Comparison of ENCODE assay signal across 16 cellular contexts in genomic region chr1:15259608-15260007, GRCh38. TPM values are rescaled to one million over a fixed set of nuclear protein-coding genes. Genes with fewer than 3 reads are reported as not detected.
DNase-seq lines count a peak whose midpoint lies in the region; ATAC-seq and TF ChIP-seq lines count a peak whose summit lies in the region.
"Had no signal": no experiment of that assay in that cellular context is flagged by ENCODE, and none has a peak within 500 bp of the region (broad histone marks: within the 10 kb centered on the region; RNA-seq: fewer than 3 reads in every experiment).

No MANE protein-coding gene starts in this region.

- H3K4me2 ChIP-seq in neuronal stem cell (ENCODE audit: insufficient read depth, low read length, poor library complexity, severe bottlenecking): no peak overlapping the region

- H2BK120ac ChIP-seq in neuronal stem cell (ENCODE audit: low read depth, low read length): no peak overlapping the region

- DNase-seq in activated CD8-positive, alpha-beta memory T cell treated with anti-CD3 and anti-CD28 coated beads, Interleukin-2, amount 50 U/mL, for 48 hours: peak; percentile 42
- DNase-seq in activated CD8-positive, alpha-beta memory T cell treated with anti-CD3 and anti-CD28 coated beads, Interleukin-2, amount 50 U/mL, for 4 hours: no peak
- DNase-seq in neuronal stem cell (ENCODE audit: low spot score) (no peak), transverse colon (no peak), T-helper 2 cell (no peak), colonic mucosa (no peak)
- DNase-seq: 8988T, HCEC 1CT, NCI-H1436 treated with DMSO at 0.1 percent for 48 hours, NCI-H2081, NCI-H526 treated with DMSO at 0.1 percent for 48 hours, RPMI8226 had no signal

- TF ChIP-seq CTCF in transverse colon (IDR thresholded peaks at IDR 0.05) (no peak), colonic mucosa (IDR thresholded peaks at IDR 0.05) (no peak)

- no peak overlapping the region for H2BK5ac ChIP-seq in neuronal stem cell (ENCODE audit: low read length)

- H3K4me3 ChIP-seq in neuronal stem cell (ENCODE audit: low read length in 2 of 2): no peak overlapping the region
- no peak overlapping the region for H3K4me3 ChIP-seq in transverse colon
- no peak overlapping the region for H3K4me3 ChIP-seq in colonic mucosa
- H3K4me3 ChIP-seq: BLaER1 treated with 17β-estradiol and CSF1 and Interleukin-3, amounts not matched to agents 10 nM and 100 nM had no signal

- H3K36me3 Mint-ChIP-seq in dendritic cell treated with granulocyte-macrophage colony-stimulating factor and Interleukin-4, amounts not matched to agents 40 ng/mL and 50 ng/mL, for 4 days (ENCODE audit: low read depth): no peaks in the 10 kb centered on the region

- ATAC-seq in GM19463 (IDR thresholded peaks at IDR 0.05; ENCODE audit: unreplicated experiment): no peak

- H3K4me1 ChIP-seq in neuronal stem cell (ENCODE audit: control insufficient read depth in 2 of 2, insufficient read depth in 1 of 2, low read depth in 1 of 2, low read length in 2 of 2) (peaks cover 0 to 1% of the 10 kb centered on the region in 2 donors), transverse colon (peaks cover 0 to 29% (median 11%) of the 10 kb centered on the region in 4 donors), colonic mucosa (no peaks in the 10 kb centered on the region)

- intact Hi-C loops in dendritic cell treated with granulocyte-macrophage colony-stimulating factor and Interleukin-4, amounts not matched to agents 40 ng/mL and 50 ng/mL, for 4 days (cut with micrococcal nuclease): loop anchor here (5.0 kb wide), 1 partner anchor 37 kb away; no protein-coding TSS in a partner anchor
- intact Hi-C loops in transverse colon (cut with DNase I; ENCODE audit: low total_unique reads): no loop called here
- intact Hi-C loops in colonic mucosa (cut with DNase I): loop anchor here (5.0 kb wide), 1 partner anchor 852 kb away; no protein-coding TSS in a partner anchor

- H3K36me3 ChIP-seq in neuronal stem cell (replicated peaks in 1 of 2; ENCODE audit: control insufficient read depth in 2 of 2, insufficient read depth in 2 of 2, low read length in 2 of 2) (no peaks in the 10 kb centered on the region), transverse colon (no peaks in the 10 kb centered on the region), colonic mucosa (no peaks in the 10 kb centered on the region)
- H3K36me3 ChIP-seq: BLaER1 treated with 17β-estradiol and CSF1 and Interleukin-3, amounts not matched to agents 10 nM and 100 nM had no signal

- in situ Hi-C loops in transverse colon (cut with MboI; ENCODE audit: low pct_ligation_motif_present in 1 of 4, low pct_unique_long_range_greater_than_20kb in 1 of 4, low sequenced_read_pairs in 3 of 4): no loop called here

- H3K4me1 Mint-ChIP-seq in dendritic cell treated with granulocyte-macrophage colony-stimulating factor and Interleukin-4, amounts not matched to agents 40 ng/mL and 50 ng/mL, for 4 days (ENCODE audit: low read depth): peaks cover 73% of the 10 kb centered on the region

- peak overlapping the region; percentile 51 for H3K14ac ChIP-seq in neuronal stem cell (ENCODE audit: low read length)

- H3K18ac ChIP-seq in neuronal stem cell (ENCODE audit: low read length): peak overlapping the region; percentile 36

- H2AK5ac ChIP-seq in neuronal stem cell (ENCODE audit: low read depth, low read length): peak overlapping the region; percentile 57

- H2AFZ ChIP-seq in neuronal stem cell (ENCODE audit: low read length): no peak overlapping the region

- no peaks in the 10 kb centered on the region for H3K27me3 Mint-ChIP-seq in dendritic cell treated with granulocyte-macrophage colony-stimulating factor and Interleukin-4, amounts not matched to agents 40 ng/mL and 50 ng/mL, for 4 days

- H4K8ac ChIP-seq in neuronal stem cell (ENCODE audit: low read depth, low read length): no peak overlapping the region

- H4K91ac ChIP-seq in neuronal stem cell (ENCODE audit: low read depth, low read length, poor library complexity): no peak overlapping the region

- H3K27ac ChIP-seq in neuronal stem cell (replicated peaks; ENCODE audit: low read length) (no peak overlapping the region), transverse colon (peak overlapping the region; percentile 2 to 58 (median 44)), colonic mucosa (no peak overlapping the region)

- no peak overlapping the region for H3K4me3 Mint-ChIP-seq in dendritic cell treated with granulocyte-macrophage colony-stimulating factor and Interleukin-4, amounts not matched to agents 40 ng/mL and 50 ng/mL, for 4 days

- peak overlapping the region; percentile 17 for H2BK15ac ChIP-seq in neuronal stem cell (ENCODE audit: low read length)

- H3K27me3 ChIP-seq in neuronal stem cell (ENCODE audit: control insufficient read depth in 3 of 3, insufficient read depth in 3 of 3, low read depth in 1 of 3, low read length in 3 of 3) (no peaks in the 10 kb centered on the region), transverse colon (no peaks in the 10 kb centered on the region), colonic mucosa (no peaks in the 10 kb centered on the region)
- H3K27me3 ChIP-seq: BLaER1 treated with 17β-estradiol and CSF1 and Interleukin-3, amounts not matched to agents 10 nM and 100 nM had no signal

- peak overlapping the region; percentile 79 for H2BK12ac ChIP-seq in neuronal stem cell (ENCODE audit: low read length)

- WGBS in neuronal stem cell (ENCODE audit: extremely low coverage in 2 of 2, insufficient read length in 2 of 2, insufficient replicate concordance in 1 of 2), 2 donors: no CpG with 5 or more reads among the region's 10 CpGs
- 79 to 85% methylated on average over 4 to 10 of the region's 10 CpGs for WGBS in transverse colon (ENCODE audit: low coverage in 1 of 2), 2 donors

- H3K9me3 ChIP-seq in neuronal stem cell (replicated peaks in 1 of 2; ENCODE audit: control insufficient read depth in 2 of 2, insufficient read depth in 1 of 2, low read depth in 1 of 2, low read length in 2 of 2): peaks cover 0 to 1% of the 10 kb centered on the region in 2 donors
- H3K9me3 ChIP-seq in transverse colon: no peaks in the 10 kb centered on the region
- H3K9me3 ChIP-seq in colonic mucosa: no peaks in the 10 kb centered on the region

- TF ChIP-seq EP300 in transverse colon (IDR thresholded peaks at IDR 0.05; ENCODE audit: low read depth): no peak

- no peaks in the 10 kb centered on the region for H3K79me1 ChIP-seq in neuronal stem cell (ENCODE audit: low read depth, low read length)

- peak overlapping the region; percentile 96 for H3K27ac Mint-ChIP-seq in dendritic cell treated with granulocyte-macrophage colony-stimulating factor and Interleukin-4, amounts not matched to agents 40 ng/mL and 50 ng/mL, for 4 days

- no peaks in the 10 kb centered on the region for H3K9me3 Mint-ChIP-seq in dendritic cell treated with granulocyte-macrophage colony-stimulating factor and Interleukin-4, amounts not matched to agents 40 ng/mL and 50 ng/mL, for 4 days

- H3K9ac ChIP-seq in neuronal stem cell (ENCODE audit: low read depth, low read length, poor library complexity) (peak overlapping the region; percentile 46), colonic mucosa (ENCODE audit: low read depth in 2 of 2, low read length in 2 of 2) (no peak overlapping the region)

- peak overlapping the region; percentile 20 for H3K23ac ChIP-seq in neuronal stem cell (ENCODE audit: low read depth, low read length, poor library complexity)

- TF ChIP-seq POLR2A in transverse colon (IDR thresholded peaks at IDR 0.05): no peak

- no peak overlapping the region for H3K4ac ChIP-seq in neuronal stem cell (ENCODE audit: low read length)

RNA-seq across cellular contexts. Expression of gene FHAD1, which starts 12.6 kb away (rescaled TPM):
- 1.8 TPM for polyA plus RNA-seq in neuronal stem cell (2013, experiment 1 of 2)
- 1.8 TPM for polyA plus RNA-seq in neuronal stem cell (2013, experiment 2 of 2)
- total RNA-seq in transverse colon: under 1 TPM in 2 of 4 donors, not detected in 2; 0.75 to 0.82 TPM
- 1 to 10 TPM; 1.5 to 1.8 TPM for total RNA-seq in colonic mucosa
- total RNA-seq: OCI-LY7 had no signal

Comparison
In these comparisons a context has a peak if more than half of its experiments do, and no peak if none do; other contexts are left out.
1. H3K27ac ChIP-seq: peak in transverse colon (4 of 4); none in neuronal stem cell (single experiment) and colonic mucosa (single experiment).